In genomic region chr4:72712997-72713396, GRCh38 we compare ENCODE assay signal across 22 cellular contexts.
DNase-seq lines count a peak whose midpoint lies in the region; ATAC-seq, FAIRE-seq and TF ChIP-seq lines count a peak whose summit lies in the region.
"Had no signal": no experiment of that assay in that cellular context is flagged by ENCODE, and none has a peak within 500 bp of the region (broad histone marks: within the 10 kb centered on the region; RNA-seq: fewer than 3 reads in every experiment).

No MANE protein-coding gene starts in this region.

- H3K9ac ChIP-seq in K562 (ENCODE audit: insufficient read depth in 1 of 2, low read depth in 2 of 2, low read length in 2 of 2), result no peak overlapping the region
- H3K9ac ChIP-seq: GM23248 had no signal

- POLR2A ChIA-PET in A549 (lab: Yijun Ruan, JAX) (no interaction called here), K562 (lab: Yijun Ruan, JAX) (no interaction called here)

- H3K4me3 ChIP-seq in A549, result no peak overlapping the region
- no peak overlapping the region for H3K4me3 ChIP-seq in K562
- H3K4me3 ChIP-seq in epithelial cell of esophagus (ENCODE audit: low read length), result no peak overlapping the region
- H3K4me3 ChIP-seq: GM23248 had no signal

- TF ChIP-seq POLR2A in A549 (IDR thresholded peaks at IDR 0.05; ENCODE audit: low read length), result no peak
- TF ChIP-seq POLR2A in K562 (conservative IDR thresholded peaks at IDR 0.05), result no peak

- TF ChIP-seq RAD21 in A549 (conservative IDR thresholded peaks at IDR 0.05 in 1 of 2, IDR thresholded peaks at IDR 0.05 in 1 of 2), result no peak
- no peak for TF ChIP-seq RAD21 in K562 (CRISPR knock-in tag; conservative IDR thresholded peaks at IDR 0.05 in 1 of 2, IDR thresholded peaks at IDR 0.05 in 1 of 2)

- no peaks in the 10 kb centered on the region for H3K27me3 ChIP-seq in K562 (ENCODE audit: control insufficient read depth in 2 of 2, insufficient read depth in 2 of 2, low read length in 2 of 2)

- DNase-seq in A549 (ENCODE audit: low read depth in 1 of 2, low spot score in 1 of 2), result no peak
- DNase-seq in EL, result peak; percentile 11
- no peak for DNase-seq in K562 (ENCODE audit: extremely low read depth in 1 of 4, low spot score in 3 of 4)
- peak; percentile 35 for DNase-seq in epithelial cell of esophagus (ENCODE audit: low read depth)
- DNase-seq: 8988T; C1 segment of cervical spinal cord; Caco-2; CD4-positive, CD25-positive, alpha-beta regulatory T cell; CD8-positive, alpha-beta T cell; DMS153; DND-41; GF-D8; GM23248; H7; HCEC 1CT had no signal

- no peaks in the 10 kb centered on the region for H4K20me1 ChIP-seq in K562 (replicated peaks; ENCODE audit: control insufficient read depth, insufficient read depth, low read length)

- H3K9me3 ChIP-seq in A549 (no peaks in the 10 kb centered on the region), K562 (replicated peaks; ENCODE audit: control insufficient read depth, insufficient read depth, low read depth, low read length) (no peaks in the 10 kb centered on the region)
- H3K9me3 ChIP-seq: Caco-2 had no signal

- no peaks in the 10 kb centered on the region for H3K9me1 ChIP-seq in K562 (ENCODE audit: control insufficient read depth, insufficient read depth, low read length)

- no peak overlapping the region for H2AFZ ChIP-seq in K562 (ENCODE audit: low read depth, low read length)
- H2AFZ ChIP-seq: GM23248 had no signal

- TF ChIP-seq EP300 in A549 (IDR thresholded peaks at IDR 0.05), result no peak
- no peak for TF ChIP-seq EP300 in K562 (IDR thresholded peaks at IDR 0.05; ENCODE audit: low read length)

- ATAC-seq in A549, result no peak
- no peak for ATAC-seq in K562
- no peak for ATAC-seq in GM19035 (IDR thresholded peaks at IDR 0.05; ENCODE audit: unreplicated experiment)
- no peak for ATAC-seq in GM18868 (IDR thresholded peaks at IDR 0.05; ENCODE audit: unreplicated experiment)
- no peak for ATAC-seq in SK-N-SH treated with all-trans-retinoic acid at 6 μM for 48 hours
- ATAC-seq: CD8-positive, alpha-beta T cell had no signal

- no peaks in the 10 kb centered on the region for H3K36me3 ChIP-seq in K562 (ENCODE audit: control insufficient read depth, insufficient read depth, low read length)

- no peak overlapping the region for H3K27ac ChIP-seq in A549
- H3K27ac ChIP-seq in K562 (ENCODE audit: extremely low read depth, low read depth, low read length), result no peak overlapping the region
- H3K27ac ChIP-seq: GM23248 had no signal

- in situ Hi-C loops in K562 (cut with MboI), result no loop called here

- intact Hi-C loops in K562 (cut with micrococcal nuclease), result no loop called here

- no peak for TF ChIP-seq CTCF in A549 (IDR thresholded peaks at IDR 0.05)
- TF ChIP-seq CTCF in K562 (IDR thresholded peaks at IDR 0.05 in 2 of 3, conservative IDR thresholded peaks at IDR 0.05 in 1 of 3; ENCODE audit: insufficient read depth in 2 of 3, low read depth in 1 of 3, low read length in 3 of 3), result no peak
- no peak for TF ChIP-seq CTCF in epithelial cell of esophagus (IDR thresholded peaks at IDR 0.05; ENCODE audit: insufficient read depth, low read depth, low read length, missing control alignments)

- H3K4me1 ChIP-seq in A549, result no peaks in the 10 kb centered on the region
- peaks cover 0 to 9% of the 10 kb centered on the region in 2 experiments; a peak in 2 of 5 replicates for H3K4me1 ChIP-seq in K562 (replicated peaks in 1 of 2; ENCODE audit: control insufficient read depth in 2 of 2, insufficient read depth in 2 of 2, low read length in 2 of 2)
- H3K4me1 ChIP-seq: Caco-2 had no signal

- no TSS peak for BruUV-seq in K562 (replicated peaks; lab: Mats Ljungman, UMichigan)

- no peak for FAIRE-seq in A549 (lab: Jason Lieb, UNC)
- FAIRE-seq in K562 (lab: Jason Lieb, UNC), result no peak
- FAIRE-seq: GM12891, GM18507, GM19239, H1 had no signal

- H3K4me2 ChIP-seq in A549, result no peak overlapping the region
- H3K4me2 ChIP-seq in K562 (ENCODE audit: insufficient read depth, low read length), result no peak overlapping the region

- no peaks in the 10 kb centered on the region for H3K79me2 ChIP-seq in K562 (ENCODE audit: control insufficient read depth, insufficient read depth, low read length)

- CTCF ChIA-PET in A549 (lab: Yijun Ruan, JAX) (no interaction called here), K562 (lab: Yijun Ruan, JAX; ENCODE audit: low intra/inter-chr PET ratio) (no interaction called here)

TF ChIP-seq in A549, 52 proteins besides CTCF, POLR2A, EP300 and RAD21:
- TF ChIP-seq MAFK (IDR thresholded peaks at IDR 0.05; ENCODE audit: partially characterized antibody) (peak; percentile 81), JUNB (IDR thresholded peaks at IDR 0.05) (no peak), CHD4 (IDR thresholded peaks at IDR 0.05; ENCODE audit: borderline replicate concordance) (no peak), ZC3H11A (IDR thresholded peaks at IDR 0.05) (no peak), BHLHE40 (IDR thresholded peaks at IDR 0.05; ENCODE audit: low read depth, low read length) (no peak)

TF ChIP-seq in K562, 482 proteins besides CTCF, POLR2A, EP300 and RAD21 (continues in another document):
- peak; percentile 86 for TF ChIP-seq MAFF (IDR thresholded peaks at IDR 0.05; ENCODE audit: low read length)
- no peak for TF ChIP-seq ZNF395 (CRISPR knock-in tag; IDR thresholded peaks at IDR 0.05)
- TF ChIP-seq CEBPB (tag; IDR thresholded peaks at IDR 0.05), result no peak
- TF ChIP-seq FOXP1 (CRISPR knock-in tag; IDR thresholded peaks at IDR 0.05), result no peak
- no peak for TF ChIP-seq OTX1 (CRISPR knock-in tag; IDR thresholded peaks at IDR 0.05)
- TF ChIP-seq ZNF655 (CRISPR knock-in tag; IDR thresholded peaks at IDR 0.05), result no peak
- no peak for TF ChIP-seq CHD1 (IDR thresholded peaks at IDR 0.05; ENCODE audit: low read length)
- TF ChIP-seq ZBTB1 (CRISPR knock-in tag; IDR thresholded peaks at IDR 0.05; ENCODE audit: borderline replicate concordance, low read depth), result no peak
- peak; percentile 79 for TF ChIP-seq C11orf30 (IDR thresholded peaks at IDR 0.05; ENCODE audit: low read depth)
- TF ChIP-seq MAFG (tag; conservative IDR thresholded peaks at IDR 0.05), result peak; percentile 60
- TF ChIP-seq HDAC1 (IDR thresholded peaks at IDR 0.05), result no peak
- TF ChIP-seq TCFL5 (CRISPR knock-in tag; conservative IDR thresholded peaks at IDR 0.05), result no peak

TF ChIP-seq in SK-N-SH treated with all-trans-retinoic acid at 6 μM for 48 hours, 23 proteins besides CTCF, POLR2A, EP300 and RAD21 (continues in another document):
- TF ChIP-seq ESRRG (CRISPR knock-in tag; IDR thresholded peaks at IDR 0.05), result no peak
- no peak for TF ChIP-seq OSR1 (CRISPR knock-in tag; IDR thresholded peaks at IDR 0.05)
- TF ChIP-seq TOX (CRISPR knock-in tag; IDR thresholded peaks at IDR 0.05; ENCODE audit: borderline replicate concordance), result no peak
- no peak for TF ChIP-seq TCF4 (CRISPR knock-in tag; IDR thresholded peaks at IDR 0.05; ENCODE audit: borderline replicate concordance)
- no peak for TF ChIP-seq ZFP30 (CRISPR knock-in tag; IDR thresholded peaks at IDR 0.05)
- TF ChIP-seq PATZ1 (CRISPR knock-in tag; IDR thresholded peaks at IDR 0.05; ENCODE audit: borderline replicate concordance), result no peak
- no peak for TF ChIP-seq ZNF70 (CRISPR knock-in tag; IDR thresholded peaks at IDR 0.05)
- no peak for TF ChIP-seq PPARA (CRISPR knock-in tag; IDR thresholded peaks at IDR 0.05; ENCODE audit: borderline replicate concordance)
- no peak for TF ChIP-seq RARB (CRISPR knock-in tag; IDR thresholded peaks at IDR 0.05)
- TF ChIP-seq CSRNP3 (CRISPR knock-in tag; IDR thresholded peaks at IDR 0.05), result no peak
- no peak for TF ChIP-seq SNAI2 (CRISPR knock-in tag; IDR thresholded peaks at IDR 0.05)
- no peak for TF ChIP-seq ISL1 (CRISPR knock-in tag; IDR thresholded peaks at IDR 0.05)
- no peak for TF ChIP-seq POU6F1 (CRISPR knock-in tag; IDR thresholded peaks at IDR 0.05; ENCODE audit: borderline replicate concordance, low read depth)

Comparison
In these comparisons a context has a peak if more than half of its experiments do, and no peak if none do; other contexts are left out.
1. DNase-seq: peak in EL (single experiment) and epithelial cell of esophagus (single experiment); none in A549 (0 of 2) and K562 (0 of 4).
2. Of the 35 proteins assayed by ChIP-seq in both K562 and A549: peak only in K562: none; only in A549: none; in both: MAFK; in neither: 34.